Comparison of ENCODE assay signal across 22 cellular contexts in genomic region chr11:61195710-61196109, GRCh38. TPM values are rescaled to one million over a fixed set of nuclear protein-coding genes. Genes with fewer than 3 reads are reported as not detected.
"Had no signal": no experiment of that assay in that cellular context is flagged by ENCODE, and none has a peak within 500 bp of the region (broad histone marks: within the 10 kb centered on the region; RNA-seq: fewer than 3 reads in every experiment).

No MANE protein-coding gene starts in this region.

- DNase-seq: activated CD4-positive, alpha-beta T cell treated with anti-CD3 and anti-CD28 coated beads, Interleukin-2, amount 10 ng/mL, durations not matched to agents 7 days and 5 days; activated CD8-positive, alpha-beta memory T cell treated with anti-CD3 and anti-CD28 coated beads, Interleukin-2, amount 50 U/mL, for 48 hours; activated gamma-delta T cell treated with Interleukin-2 at 50 U/mL for 16 hours; amniotic stem cell; body of pancreas; central memory CD4-positive, alpha-beta T cell; effector CD4-positive, alpha-beta T cell; hippocampal formation; left colon; naive B cell; occipital lobe; right cardiac atrium; T-helper 9 cell; upper lobe of right lung had no signal

- H3K4me1 ChIP-seq: body of pancreas, esophagus muscularis mucosa, upper lobe of right lung had no signal

- H3K36me3 Mint-ChIP-seq: activated naive CD8-positive, alpha-beta T cell; naive B cell had no signal

- H3K36me3 ChIP-seq: esophagus muscularis mucosa, upper lobe of right lung had no signal

- H3K27me3 ChIP-seq: body of pancreas, upper lobe of right lung had no signal

- H3K9me3 Mint-ChIP-seq: activated CD4-positive, alpha-beta T cell treated with anti-CD3 and anti-CD28 coated beads, Interleukin-2, amount 10 ng/mL, durations not matched to agents 7 days and 5 days; stimulated activated naive CD8-positive, alpha-beta T cell treated with anti-CD3 and anti-CD28 coated beads, Interleukin-15, Interleukin-2, amounts not matched to agents 100 ng/mL and 50 ng/mL, for 24 hours had no signal

- H3K27ac Mint-ChIP-seq: activated CD4-positive, alpha-beta T cell treated with anti-CD3 and anti-CD28 coated beads, Interleukin-2, amount 10 ng/mL, durations not matched to agents 7 days and 5 days; activated naive CD8-positive, alpha-beta T cell; naive B cell; progenitor cell of endocrine pancreas; stimulated activated naive CD8-positive, alpha-beta T cell treated with anti-CD3 and anti-CD28 coated beads, Interleukin-15, Interleukin-2, amounts not matched to agents 100 ng/mL and 50 ng/mL, for 24 hours had no signal

- H3K4me3 ChIP-seq: body of pancreas, coronary artery, esophagus muscularis mucosa, upper lobe of right lung had no signal

- ATAC-seq: body of pancreas, left colon, right cardiac atrium, upper lobe of right lung had no signal

- H3K4me3 Mint-ChIP-seq: activated CD4-positive, alpha-beta T cell treated with anti-CD3 and anti-CD28 coated beads, Interleukin-2, amount 10 ng/mL, durations not matched to agents 7 days and 5 days; activated naive CD8-positive, alpha-beta T cell; stimulated activated naive CD8-positive, alpha-beta T cell treated with anti-CD3 and anti-CD28 coated beads, Interleukin-15, Interleukin-2, amounts not matched to agents 100 ng/mL and 50 ng/mL, for 24 hours had no signal

- H3K27ac ChIP-seq: body of pancreas, coronary artery, esophagus muscularis mucosa, upper lobe of right lung had no signal

- H3K9me3 ChIP-seq: body of pancreas, upper lobe of right lung had no signal

- H3K4me1 Mint-ChIP-seq: activated CD4-positive, alpha-beta T cell treated with anti-CD3 and anti-CD28 coated beads, Interleukin-2, amount 10 ng/mL, durations not matched to agents 7 days and 5 days had no signal

RNA-seq across cellular contexts. Expression of gene PGA3, which starts 7.6 kb away (rescaled TPM):
- total RNA-seq: activated CD4-positive, alpha-beta T cell treated with anti-CD3 and anti-CD28 coated beads, Interleukin-2, amount 10 ng/mL, durations not matched to agents 7 days and 5 days; glomerular endothelial cell; left colon; lung microvascular endothelial cell; progenitor cell of endocrine pancreas; upper lobe of right lung had no signal

RNA-seq across cellular contexts. Expression of gene PGA4, which starts 26.4 kb away (rescaled TPM):
- total RNA-seq: activated CD4-positive, alpha-beta T cell treated with anti-CD3 and anti-CD28 coated beads, Interleukin-2, amount 10 ng/mL, durations not matched to agents 7 days and 5 days; glomerular endothelial cell; lung microvascular endothelial cell had no signal

RNA-seq across cellular contexts. Expression of gene PGA5, which starts 45.3 kb away (rescaled TPM):
- total RNA-seq: activated CD4-positive, alpha-beta T cell treated with anti-CD3 and anti-CD28 coated beads, Interleukin-2, amount 10 ng/mL, durations not matched to agents 7 days and 5 days; glomerular endothelial cell; lung microvascular endothelial cell; occipital lobe; temporal lobe; upper lobe of right lung had no signal
